In the genomic region with DNA sequence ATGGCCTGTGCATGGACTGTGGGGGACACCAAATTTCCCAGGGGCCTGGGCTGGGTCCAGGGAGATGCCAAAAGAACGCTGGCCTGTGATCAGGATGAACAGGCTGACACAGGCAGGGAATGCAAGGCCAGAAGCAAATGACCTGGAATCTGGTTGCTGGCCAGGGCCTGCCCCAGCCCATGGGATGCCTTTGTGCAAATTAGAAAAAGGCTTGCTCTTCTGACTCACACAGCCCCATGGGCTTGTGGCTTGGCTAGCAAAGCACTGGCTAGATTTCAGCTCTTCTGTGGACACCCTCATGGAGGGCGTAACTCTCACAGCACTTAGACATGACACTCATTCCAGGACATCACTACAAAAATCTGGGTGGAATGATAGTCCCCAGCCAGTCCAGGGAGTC, we compare ENCODE assay signal across 2 cellular contexts.
TF ChIP-seq lines count a peak whose summit lies in the region.

No MANE protein-coding gene starts in this region.

TF ChIP-seq in HepG2, 621 proteins besides CTCF, POLR2A, EP300 and RAD21:
- TF ChIP-seq ZNF883 (CRISPR knock-in tag; IDR thresholded peaks at IDR 0.05; ENCODE audit: not compliant biosample characterization) (no peak), ONECUT2 (CRISPR knock-in tag; IDR thresholded peaks at IDR 0.05) (no peak), ZNF552 (CRISPR knock-in tag; IDR thresholded peaks at IDR 0.05; ENCODE audit: borderline replicate concordance) (no peak), SNRNP70 (IDR thresholded peaks at IDR 0.05; ENCODE audit: low read depth, low read length) (no peak), AGO1 (IDR thresholded peaks at IDR 0.05; ENCODE audit: low read depth, low read length, poor library complexity, severe bottlenecking) (no peak), MAF1 (CRISPR knock-in tag; IDR thresholded peaks at IDR 0.05; ENCODE audit: borderline replicate concordance) (no peak), ZBTB38 (CRISPR knock-in tag; IDR thresholded peaks at IDR 0.05) (no peak), EHMT2 (IDR thresholded peaks at IDR 0.05; ENCODE audit: borderline replicate concordance, low read depth, low read length) (no peak)

TF ChIP-seq in H1, 55 proteins besides CTCF, POLR2A, EP300 and RAD21:
- no peak for TF ChIP-seq GTF2F1 (IDR thresholded peaks at IDR 0.05; ENCODE audit: borderline replicate concordance, low read depth, low read length)
